Comparison of ENCODE assay signal across 1 cellular context in genomic region chr10:126229701-126230100, GRCh38.
TF ChIP-seq lines count a peak whose summit lies in the region.

No MANE protein-coding gene starts in this region.

TF ChIP-seq in H1, 55 proteins besides CTCF, POLR2A, EP300 and RAD21 (continued from another document):
- no peak for TF ChIP-seq JUN (IDR thresholded peaks at IDR 0.05; ENCODE audit: low read depth, low read length)
- TF ChIP-seq TAF1 (IDR thresholded peaks at IDR 0.05; ENCODE audit: low read depth, low read length), result no peak
